Comparison of ENCODE assay signal across 10 cellular contexts in genomic region chr2:147449323-147450080, GRCh38.
A peak's percentile ranks its signal among the peaks of the same experiment; 100 is the strongest.
DNase-seq lines count a peak whose midpoint lies in the region; ATAC-seq and TF ChIP-seq lines count a peak whose summit lies in the region.
"Had no signal": no experiment of that assay in that cellular context is flagged by ENCODE, and none has a peak within 500 bp of the region (broad histone marks: within the 10 kb centered on the region; RNA-seq: fewer than 3 reads in every experiment).

No MANE protein-coding gene starts in this region.

- H3K9me3 ChIP-seq in SJCRH30 (replicated peaks) (no peaks in the 10 kb centered on the region), ectodermal cell (ENCODE audit: control insufficient read depth, low read length) (peaks cover 3% of the 10 kb centered on the region), smooth muscle cell (replicated peaks; ENCODE audit: low read depth) (no peaks in the 10 kb centered on the region)

- H3F3A ChIP-seq in smooth muscle cell (ENCODE audit: low read depth) = no peaks in the 10 kb centered on the region

- TF ChIP-seq CTCF in smooth muscle cell (IDR thresholded peaks at IDR 0.05; ENCODE audit: borderline replicate concordance, insufficient read depth, poor library complexity, severe bottlenecking) = no peak

- no peak for ATAC-seq in HG03521 (IDR thresholded peaks at IDR 0.05; ENCODE audit: unreplicated experiment)
- ATAC-seq: sciatic nerve had no signal

- peaks cover 33% of the 10 kb centered on the region for H3K4me1 ChIP-seq in SJCRH30
- peaks cover 15% of the 10 kb centered on the region for H3K4me1 ChIP-seq in ectodermal cell (ENCODE audit: control insufficient read depth, insufficient read depth, low read length)
- peaks cover 29% of the 10 kb centered on the region for H3K4me1 ChIP-seq in smooth muscle cell (ENCODE audit: low read depth)

- peak overlapping the region; percentile 64 for H2AFZ ChIP-seq in smooth muscle cell (ENCODE audit: low read depth)

- no peaks in the 10 kb centered on the region for H4K20me1 ChIP-seq in smooth muscle cell (ENCODE audit: low read depth)

- H3K9ac ChIP-seq in smooth muscle cell (ENCODE audit: low read depth) = no peak overlapping the region

- H3K27me3 ChIP-seq in SJCRH30 (no peaks in the 10 kb centered on the region), ectodermal cell (ENCODE audit: control insufficient read depth, insufficient read depth, low read length, poor library complexity, severe bottlenecking) (no peaks in the 10 kb centered on the region), smooth muscle cell (ENCODE audit: low read depth) (peaks cover 4% of the 10 kb centered on the region)
- H3K27me3 ChIP-seq: brain microvascular endothelial cell had no signal

- H3K27ac ChIP-seq in SJCRH30 (peak overlapping the region; percentile 65), ectodermal cell (ENCODE audit: insufficient read depth, low read depth, low read length, poor library complexity, severe bottlenecking) (peak overlapping the region; percentile 40), smooth muscle cell (ENCODE audit: low read depth) (no peak overlapping the region)
- H3K27ac ChIP-seq: brain microvascular endothelial cell had no signal

- H3K4me2 ChIP-seq in smooth muscle cell = peak overlapping the region; percentile 41

- 25 to 31% methylated on average over 7 to 8 of the region's 8 CpGs for WGBS in ectodermal cell, 2 experiments
- WGBS in smooth muscle cell (ENCODE audit: low lambda C conversion rate) = 34% methylated on average over 8 of the region's 8 CpGs

- DNase-seq in activated CD4-positive, alpha-beta T cell treated with anti-CD3 and anti-CD28 coated beads for 4 hours = peak; percentile 36 to 37
- no peak for DNase-seq in activated CD4-positive, alpha-beta T cell treated with anti-CD3 and anti-CD28 coated beads for 1 hour
- peak; percentile 32 to 67 for DNase-seq in SJCRH30
- DNase-seq in smooth muscle cell (lab: John Stamatoyannopoulos, UW; ENCODE audit: unreplicated experiment) = no peak
- no peak for DNase-seq in cortex of kidney (lab: John Stamatoyannopoulos, UW)
- no peak for DNase-seq in NCI-H510A (lab: John Stamatoyannopoulos, UW)
- DNase-seq: brain microvascular endothelial cell had no signal

- no peaks in the 10 kb centered on the region for H3K79me2 ChIP-seq in smooth muscle cell (ENCODE audit: low read depth)

- peak overlapping the region; percentile 44 for H3K4me3 ChIP-seq in SJCRH30
- H3K4me3 ChIP-seq in ectodermal cell (ENCODE audit: insufficient read depth, low read depth, low read length) = no peak overlapping the region
- H3K4me3 ChIP-seq in smooth muscle cell = no peak overlapping the region

- no peaks in the 10 kb centered on the region for H3K36me3 ChIP-seq in SJCRH30
- peaks cover 4% of the 10 kb centered on the region for H3K36me3 ChIP-seq in ectodermal cell (ENCODE audit: control insufficient read depth, insufficient read depth, low read length)
- no peaks in the 10 kb centered on the region for H3K36me3 ChIP-seq in smooth muscle cell (ENCODE audit: low read depth)
- H3K36me3 ChIP-seq: brain microvascular endothelial cell had no signal

Comparison
In these comparisons a context has a peak if more than half of its experiments do, and no peak if none do; other contexts are left out.
1. DNase-seq: peak in activated CD4-positive, alpha-beta T cell treated with anti-CD3 and anti-CD28 coated beads for 4 hours (2 of 2) and SJCRH30 (2 of 2); none in activated CD4-positive, alpha-beta T cell treated with anti-CD3 and anti-CD28 coated beads for 1 hour (single experiment), smooth muscle cell (single experiment), cortex of kidney (single experiment) and NCI-H510A (single experiment).